ENCODE assay signal across 8 cellular contexts in genomic region chr12:6943387-6943718, GRCh38. TPM values are rescaled to one million over a fixed set of nuclear protein-coding genes. Genes with fewer than 3 reads are reported as not detected.
DNase-seq lines count a peak whose midpoint lies in the region; ATAC-seq, FAIRE-seq and TF ChIP-seq lines count a peak whose summit lies in the region.

No MANE protein-coding gene starts in this region.

- DNase-seq in CD4-positive, alpha-beta memory T cell = peak in 4 of 5 donors; percentile 90 to 95 (median 92)
- DNase-seq in HUDEP-2 (lab: John Stamatoyannopoulos, UW; ENCODE audit: unreplicated experiment in 76 of 76) = peak in 72 of 76 experiments; percentile 14 to 92 (median 71)
- DNase-seq in NOMO-1 (lab: John Stamatoyannopoulos, UW; ENCODE audit: unreplicated experiment in 2 of 2) = peak; percentile 83 to 90
- peak; percentile 67 for DNase-seq in activated CD8-positive, alpha-beta memory T cell treated with anti-CD3 and anti-CD28 coated beads, Interleukin-2, amount 50 U/mL, for 4 hours
- no peak for DNase-seq in endothelial cell of umbilical vein (ENCODE audit: low read depth, low spot score)
- peak; percentile 73 for DNase-seq in stimulated activated naive B cell treated with anti-CD40 and anti-IgM and Interleukin-4, amounts not matched to agents 10 μg/mL and 1 μg/mL and 100 μg/mL, for 72 hours

- no peaks in the 10 kb centered on the region for H3K9me3 ChIP-seq in CD4-positive, alpha-beta memory T cell (ENCODE audit: control insufficient read depth in 1 of 2, low read length in 2 of 2)
- H3K9me3 ChIP-seq in endothelial cell of umbilical vein (replicated peaks; ENCODE audit: control insufficient read depth, insufficient read depth, low read length) (no peaks in the 10 kb centered on the region), mesodermal cell (ENCODE audit: control insufficient read depth, low read length) (no peaks in the 10 kb centered on the region)

- peak; percentile 95 for FAIRE-seq in endothelial cell of umbilical vein (lab: Jason Lieb, UNC)

- peak; percentile 25 for ATAC-seq in GM21367 (IDR thresholded peaks at IDR 0.05; ENCODE audit: unreplicated experiment)
- ATAC-seq in stimulated activated naive B cell treated with anti-CD40 and anti-IgM and Interleukin-4, amounts not matched to agents 10 μg/mL and 1 μg/mL and 100 μg/mL, for 72 hours (replicated peaks) = peak; percentile 34 to 52

- intact Hi-C loops in CD4-positive, alpha-beta memory T cell (cut with micrococcal nuclease) = loop anchor here (1.0 kb wide), 1 partner anchor 91 kb away; the partner anchor contains the start of gene USP5
- intact Hi-C loops in endothelial cell of umbilical vein (cut with micrococcal nuclease) = loop anchor here (1.0 kb wide), 1 partner anchor 74 kb away; no protein-coding TSS in a partner anchor

- H3K9me1 ChIP-seq in endothelial cell of umbilical vein (replicated peaks; ENCODE audit: control insufficient read depth, extremely low read depth, insufficient read depth, low read length) = no peaks in the 10 kb centered on the region

- H3K36me3 Mint-ChIP-seq in CD4-positive, alpha-beta memory T cell = peaks cover 0 to 19% of the 10 kb centered on the region in 2 donors
- H3K36me3 Mint-ChIP-seq in stimulated activated naive B cell treated with anti-CD40 and anti-IgM and Interleukin-4, amounts not matched to agents 10 μg/mL and 1 μg/mL and 100 μg/mL, for 72 hours = peaks cover 13 to 54% of the 10 kb centered on the region in 2 donors

- no peaks in the 10 kb centered on the region for H3K27me3 ChIP-seq in CD4-positive, alpha-beta memory T cell (ENCODE audit: insufficient read depth, low read length)
- no peaks in the 10 kb centered on the region for H3K27me3 ChIP-seq in endothelial cell of umbilical vein (ENCODE audit: control insufficient read depth in 2 of 2, insufficient read depth in 2 of 2, low read length in 2 of 2)

- no peaks in the 10 kb centered on the region for H3K27me3 Mint-ChIP-seq in CD4-positive, alpha-beta memory T cell
- H3K27me3 Mint-ChIP-seq in stimulated activated naive B cell treated with anti-CD40 and anti-IgM and Interleukin-4, amounts not matched to agents 10 μg/mL and 1 μg/mL and 100 μg/mL, for 72 hours = peaks cover 0 to 5% of the 10 kb centered on the region in 2 donors

- POLR2A ChIA-PET in CD4-positive, alpha-beta memory T cell (lab: Charles Lee; ENCODE audit: partially characterized antibody) = interaction anchor here (0.7 to 22.1 kb wide), 33 partner anchors 9 to 697 kb away, joined by 3 to 1807 read pairs (median 7); partner anchors contain the start of genes ATN1, C1R, C1RL and CD4
- POLR2A ChIA-PET in endothelial cell of umbilical vein (lab: Charles Lee) = interaction anchor here (0.6 to 2.5 kb wide), 17 partner anchors 9 to 994 kb away, joined by 3 to 24 read pairs (median 5); partner anchors contain the start of genes C1RL, LPCAT3, PTMS and SPSB2

- no peaks in the 10 kb centered on the region for H3K79me2 ChIP-seq in endothelial cell of umbilical vein (ENCODE audit: control insufficient read depth, insufficient read depth, low read length)

- CTCF ChIA-PET in CD4-positive, alpha-beta memory T cell (lab: Charles Lee; ENCODE audit: partially characterized antibody) = interaction anchor here (0.6 to 18.5 kb wide), 18 partner anchors 9 to 169 kb away, joined by 3 to 774 read pairs (median 10); partner anchors contain the start of genes C1RL, LPCAT3, SPSB2 and TPI1
- CTCF ChIA-PET in endothelial cell of umbilical vein (lab: Charles Lee) = interaction anchor here (1.1 to 6.0 kb wide), 12 partner anchors 9 to 694 kb away, joined by 3 to 124 read pairs (median 18); partner anchors contain the start of genes ATN1, C1R, C1RL and SPSB2

- BruUV-seq in endothelial cell of umbilical vein (replicated peaks; lab: Mats Ljungman, UMichigan) = no TSS peak

- WGBS in mesodermal cell (ENCODE audit: insufficient coverage in 2 of 2), 2 experiments = 1 to 7% methylated on average over 7 to 8 of the region's 13 CpGs

- peaks cover 56% of the 10 kb centered on the region for H3K4me1 ChIP-seq in CD4-positive, alpha-beta memory T cell (ENCODE audit: insufficient read depth, low read length)
- peaks cover 16% of the 10 kb centered on the region for H3K4me1 ChIP-seq in endothelial cell of umbilical vein (ENCODE audit: control insufficient read depth, extremely low read depth, insufficient read depth, low read length)
- peaks cover 40% of the 10 kb centered on the region for H3K4me1 ChIP-seq in mesodermal cell (ENCODE audit: control insufficient read depth, insufficient read depth, low read length, poor library complexity, severe bottlenecking)

- no peak for TF ChIP-seq CTCF in endothelial cell of umbilical vein (IDR thresholded peaks at IDR 0.05; ENCODE audit: extremely low read depth in 1 of 2, insufficient read depth in 1 of 2, low read depth in 1 of 2, low read length in 2 of 2)

- H3K36me3 ChIP-seq in CD4-positive, alpha-beta memory T cell (ENCODE audit: insufficient read depth, low read length) = no peaks in the 10 kb centered on the region
- H3K36me3 ChIP-seq in endothelial cell of umbilical vein (ENCODE audit: control insufficient read depth in 2 of 2, extremely low read depth in 1 of 2, insufficient read depth in 2 of 2, low read length in 2 of 2) (peaks cover 0 to 16% of the 10 kb centered on the region in 2 experiments), mesodermal cell (ENCODE audit: control insufficient read depth, insufficient read depth, low read length) (peaks cover 37% of the 10 kb centered on the region)

- H3K9ac ChIP-seq in endothelial cell of umbilical vein (replicated peaks; ENCODE audit: extremely low read depth, insufficient read depth, low read length) = peak overlapping the region; percentile 74

- H2AFZ ChIP-seq in endothelial cell of umbilical vein (ENCODE audit: low read depth, low read length) = no peak overlapping the region

- H3K27ac ChIP-seq in CD4-positive, alpha-beta memory T cell (ENCODE audit: low read depth, low read length) = peak overlapping the region; percentile 91
- peak overlapping the region; percentile 57 for H3K27ac ChIP-seq in endothelial cell of umbilical vein (ENCODE audit: insufficient read depth, low read depth, low read length)
- peak overlapping the region; percentile 100 for H3K27ac ChIP-seq in mesodermal cell (ENCODE audit: low read depth, low read length, severe bottlenecking)

- H3K27ac Mint-ChIP-seq in CD4-positive, alpha-beta memory T cell = peak overlapping the region; percentile 95 to 100 (median 98)
- peak overlapping the region; percentile 99 for H3K27ac Mint-ChIP-seq in stimulated activated naive B cell treated with anti-CD40 and anti-IgM and Interleukin-4, amounts not matched to agents 10 μg/mL and 1 μg/mL and 100 μg/mL, for 72 hours

- H3K4me3 ChIP-seq in CD4-positive, alpha-beta memory T cell (ENCODE audit: low read length in 2 of 2) = peak overlapping the region; percentile 87 to 90
- H3K4me3 ChIP-seq in endothelial cell of umbilical vein (replicated peaks in 1 of 3; ENCODE audit: insufficient read depth in 1 of 3, low read depth in 1 of 3, low read length in 3 of 3) (peak overlapping the region in 1 of 3 experiments; percentile 5), mesodermal cell (ENCODE audit: extremely low read depth, insufficient read depth, low read length, poor library complexity, severe bottlenecking) (peak overlapping the region; percentile 50)

- dilution Hi-C loops in endothelial cell of umbilical vein (cut with MboI; ENCODE audit: extremely low pct_ligation_motif_present, low sequenced_read_pairs) = no loop called here

- no peak for TF ChIP-seq POLR2A in endothelial cell of umbilical vein (IDR thresholded peaks at IDR 0.05; ENCODE audit: low read depth, low read length)

- no peaks in the 10 kb centered on the region for H4K20me1 ChIP-seq in endothelial cell of umbilical vein (replicated peaks; ENCODE audit: control insufficient read depth, extremely low read depth, insufficient read depth, low read length)

- peak overlapping the region; percentile 91 to 99 (median 98) for H3K4me3 Mint-ChIP-seq in CD4-positive, alpha-beta memory T cell
- peak overlapping the region; percentile 83 to 86 for H3K4me3 Mint-ChIP-seq in stimulated activated naive B cell treated with anti-CD40 and anti-IgM and Interleukin-4, amounts not matched to agents 10 μg/mL and 1 μg/mL and 100 μg/mL, for 72 hours

- H3K4me2 ChIP-seq in endothelial cell of umbilical vein (ENCODE audit: insufficient read depth, low read length) = peak overlapping the region; percentile 73

- peaks cover 30 to 73% (median 53%) of the 10 kb centered on the region in 4 donors for H3K4me1 Mint-ChIP-seq in CD4-positive, alpha-beta memory T cell
- H3K4me1 Mint-ChIP-seq in stimulated activated naive B cell treated with anti-CD40 and anti-IgM and Interleukin-4, amounts not matched to agents 10 μg/mL and 1 μg/mL and 100 μg/mL, for 72 hours = peaks cover 58 to 78% of the 10 kb centered on the region in 2 donors

- peaks cover 0 to 10% (median 0%) of the 10 kb centered on the region in 8 donors for H3K9me3 Mint-ChIP-seq in CD4-positive, alpha-beta memory T cell
- no peaks in the 10 kb centered on the region for H3K9me3 Mint-ChIP-seq in stimulated activated naive B cell treated with anti-CD40 and anti-IgM and Interleukin-4, amounts not matched to agents 10 μg/mL and 1 μg/mL and 100 μg/mL, for 72 hours

RNA-seq across cellular contexts. Expression of gene RNU7-1, which starts 0.3 kb away (rescaled TPM):
- total RNA-seq in CD4-positive, alpha-beta memory T cell = not detected
- not detected for polyA plus RNA-seq in CD4-positive, alpha-beta memory T cell
- not detected in 2 replicates for total RNA-seq in endothelial cell of umbilical vein
- polyA plus RNA-seq in endothelial cell of umbilical vein = not detected in 2 replicates
- not detected in 2 replicates for polyA plus RNA-seq in endothelial cell of umbilical vein (2011; cell fraction: cytosol; rRNA removed)
- not detected in 2 replicates for polyA plus RNA-seq in endothelial cell of umbilical vein (2011; cell fraction: nucleus; rRNA removed)
- not detected in 2 replicates for polyA plus RNA-seq in endothelial cell of umbilical vein (2012)
- not detected in 2 replicates for polyA minus RNA-seq in endothelial cell of umbilical vein
- not detected for polyA minus RNA-seq in endothelial cell of umbilical vein (2011; cell fraction: cytosol; rRNA and poly(A)+ RNA removed)
- not detected in 2 replicates for polyA minus RNA-seq in endothelial cell of umbilical vein (2011; cell fraction: nucleus; rRNA and poly(A)+ RNA removed)
- polyA plus RNA-seq in mesodermal cell (2013, experiment 1 of 2) = not detected
- not detected for polyA plus RNA-seq in mesodermal cell (2013, experiment 2 of 2)

RNA-seq across cellular contexts. Expression of gene C12orf57, which starts 0.5 kb away (rescaled TPM):
- total RNA-seq in CD4-positive, alpha-beta memory T cell = 100 to 1,000 TPM; 423 to 425 TPM
- polyA plus RNA-seq in CD4-positive, alpha-beta memory T cell = 100 to 1,000 TPM; 155 to 244 TPM
- 153 and 167 TPM in 2 replicates for total RNA-seq in endothelial cell of umbilical vein
- polyA plus RNA-seq in endothelial cell of umbilical vein = 729 and 802 TPM in 2 replicates
- polyA plus RNA-seq in endothelial cell of umbilical vein (2011; cell fraction: cytosol; rRNA removed) = 563 and 605 TPM in 2 replicates
- 175 and 212 TPM in 2 replicates for polyA plus RNA-seq in endothelial cell of umbilical vein (2011; cell fraction: nucleus; rRNA removed)
- 176 and 200 TPM in 2 replicates for polyA plus RNA-seq in endothelial cell of umbilical vein (2012)
- polyA minus RNA-seq in endothelial cell of umbilical vein = 79.2 and 103 TPM in 2 replicates
- 85.2 TPM for polyA minus RNA-seq in endothelial cell of umbilical vein (2011; cell fraction: cytosol; rRNA and poly(A)+ RNA removed)
- 26.8 and 44.8 TPM in 2 replicates for polyA minus RNA-seq in endothelial cell of umbilical vein (2011; cell fraction: nucleus; rRNA and poly(A)+ RNA removed)
- 256 TPM for polyA plus RNA-seq in mesodermal cell (2013, experiment 1 of 2)
- polyA plus RNA-seq in mesodermal cell (2013, experiment 2 of 2) = 197 TPM

RNA-seq across cellular contexts. Expression of gene PTPN6, which starts 7.8 kb away (rescaled TPM):
- 100 to 1,000 TPM; 189 to 199 TPM for total RNA-seq in CD4-positive, alpha-beta memory T cell
- 100 to 1,000 TPM; 126 to 325 TPM for polyA plus RNA-seq in CD4-positive, alpha-beta memory T cell
- 1.6 and 1.8 TPM in 2 replicates for total RNA-seq in endothelial cell of umbilical vein
- 0.25 and 0.38 TPM in 2 replicates for polyA plus RNA-seq in endothelial cell of umbilical vein
- 0.18 and 0.41 TPM in 2 replicates for polyA plus RNA-seq in endothelial cell of umbilical vein (2011; cell fraction: cytosol; rRNA removed)
- polyA plus RNA-seq in endothelial cell of umbilical vein (2011; cell fraction: nucleus; rRNA removed) = 0.51 and 1.1 TPM in 2 replicates
- polyA plus RNA-seq in endothelial cell of umbilical vein (2012) = 0.29 and 0.55 TPM in 2 replicates
- polyA minus RNA-seq in endothelial cell of umbilical vein = 0.28 and 0.46 TPM in 2 replicates
- 9.4 TPM for polyA minus RNA-seq in endothelial cell of umbilical vein (2011; cell fraction: cytosol; rRNA and poly(A)+ RNA removed)
- 0.48 and 2.4 TPM in 2 replicates for polyA minus RNA-seq in endothelial cell of umbilical vein (2011; cell fraction: nucleus; rRNA and poly(A)+ RNA removed)
- 10.3 TPM for polyA plus RNA-seq in mesodermal cell (2013, experiment 1 of 2)
- 6.5 TPM for polyA plus RNA-seq in mesodermal cell (2013, experiment 2 of 2)

RNA-seq across cellular contexts. Expression of gene ATN1, which starts 15.6 kb away (rescaled TPM):
- 10 to 100 TPM; 32.2 to 33.0 TPM for total RNA-seq in CD4-positive, alpha-beta memory T cell
- 1 to 10 TPM in 1 of 2 donors, under 1 TPM in 1; 0.16 to 1.1 TPM for polyA plus RNA-seq in CD4-positive, alpha-beta memory T cell
- 117 and 122 TPM in 2 replicates for total RNA-seq in endothelial cell of umbilical vein
- polyA plus RNA-seq in endothelial cell of umbilical vein = 46.4 and 47.1 TPM in 2 replicates
- 31.7 and 35.8 TPM in 2 replicates for polyA plus RNA-seq in endothelial cell of umbilical vein (2011; cell fraction: cytosol; rRNA removed)
- 134 and 156 TPM in 2 replicates for polyA plus RNA-seq in endothelial cell of umbilical vein (2011; cell fraction: nucleus; rRNA removed)
- 74.8 and 89.8 TPM in 2 replicates for polyA plus RNA-seq in endothelial cell of umbilical vein (2012)
- polyA minus RNA-seq in endothelial cell of umbilical vein = 24.5 and 37.5 TPM in 2 replicates
- polyA minus RNA-seq in endothelial cell of umbilical vein (2011; cell fraction: cytosol; rRNA and poly(A)+ RNA removed) = 29.7 TPM
- polyA minus RNA-seq in endothelial cell of umbilical vein (2011; cell fraction: nucleus; rRNA and poly(A)+ RNA removed) = 38.0 and 73.8 TPM in 2 replicates
- polyA plus RNA-seq in mesodermal cell (2013, experiment 1 of 2) = 122 TPM
- polyA plus RNA-seq in mesodermal cell (2013, experiment 2 of 2) = 108 TPM

RNA-seq across cellular contexts. Expression of gene PHB2, which starts 27.1 kb away (rescaled TPM):
- 100 to 1,000 TPM; 142 to 148 TPM for total RNA-seq in CD4-positive, alpha-beta memory T cell
- polyA plus RNA-seq in CD4-positive, alpha-beta memory T cell = 100 to 1,000 TPM; 102 to 114 TPM
- total RNA-seq in endothelial cell of umbilical vein = 231 and 244 TPM in 2 replicates
- 390 and 409 TPM in 2 replicates for polyA plus RNA-seq in endothelial cell of umbilical vein
- 430 and 447 TPM in 2 replicates for polyA plus RNA-seq in endothelial cell of umbilical vein (2011; cell fraction: cytosol; rRNA removed)
- polyA plus RNA-seq in endothelial cell of umbilical vein (2011; cell fraction: nucleus; rRNA removed) = 271 and 280 TPM in 2 replicates
- polyA plus RNA-seq in endothelial cell of umbilical vein (2012) = 246 and 260 TPM in 2 replicates
- 176 and 178 TPM in 2 replicates for polyA minus RNA-seq in endothelial cell of umbilical vein
- 134 TPM for polyA minus RNA-seq in endothelial cell of umbilical vein (2011; cell fraction: cytosol; rRNA and poly(A)+ RNA removed)
- polyA minus RNA-seq in endothelial cell of umbilical vein (2011; cell fraction: nucleus; rRNA and poly(A)+ RNA removed) = 66.9 and 67.4 TPM in 2 replicates
- 267 TPM for polyA plus RNA-seq in mesodermal cell (2013, experiment 1 of 2)
- 253 TPM for polyA plus RNA-seq in mesodermal cell (2013, experiment 2 of 2)

Comparison
In these comparisons a context has a peak if more than half of its experiments do, and no peak if none do; other contexts are left out.
1. RNA of gene PTPN6, which starts 7.8 kb away (total RNA-seq): 189 to 199 TPM in CD4-positive, alpha-beta memory T cell; 1.6 to 1.8 TPM in endothelial cell of umbilical vein; every median in the first group is over 10 times any median in the second.
2. Peak in every context shown above with its lines, with median percentiles within 50 percentile points of each other: H3K27ac ChIP-seq.